Comparison of ENCODE assay signal across 19 cellular contexts in genomic region chr7:131961281-131961680, GRCh38.
"Had no signal": no experiment of that assay in that cellular context is flagged by ENCODE, and none has a peak within 500 bp of the region (broad histone marks: within the 10 kb centered on the region; RNA-seq: fewer than 3 reads in every experiment).

No MANE protein-coding gene starts in this region.

- H3K4me1 ChIP-seq: adrenal gland, body of pancreas, left ventricle myocardium inferior, parathyroid adenoma, stomach, testis, upper lobe of left lung had no signal

- H3K4me3 ChIP-seq: adrenal gland, body of pancreas, left ventricle myocardium inferior, stomach, testis, upper lobe of left lung had no signal

- H3K27ac ChIP-seq: adrenal gland, body of pancreas, epithelial cell of prostate, left ventricle myocardium inferior, neutrophil, parathyroid adenoma, stomach, testis, upper lobe of left lung had no signal

- H3K9me3 ChIP-seq: adrenal gland, body of pancreas, left ventricle myocardium inferior, neutrophil, stomach, testis, upper lobe of left lung had no signal

- DNase-seq: activated CD4-positive, alpha-beta memory T cell treated with anti-CD3 and anti-CD28 coated beads, Interleukin-2, amount 10 ng/mL, durations not matched to agents 7 days and 5 days; activated CD4-positive, alpha-beta T cell treated with anti-CD3 and anti-CD28 coated beads for 36 hours; activated effector memory CD4-positive, alpha-beta T cell treated with Interleukin-2 at 50 U/mL for 16 hours; activated T-cell treated with anti-CD3 and anti-CD28 coated beads, Interleukin-2, amount 50 U/mL, for 4 hours; adrenal gland; body of pancreas; cortex of kidney; effector memory CD4-positive, alpha-beta T cell; foreskin melanocyte; left ventricle myocardium inferior; naive B cell; stimulated activated CD4-positive, alpha-beta T cell treated with anti-CD3 and anti-CD28 coated beads, Interleukin-2, amount 100 ng/mL, for 24 hours; stomach; testis; upper lobe of left lung had no signal

- H3K4me1 Mint-ChIP-seq: activated CD4-positive, alpha-beta memory T cell treated with anti-CD3 and anti-CD28 coated beads, Interleukin-2, amount 10 ng/mL, durations not matched to agents 7 days and 5 days; activated CD4-positive, alpha-beta T cell treated with anti-CD3 and anti-CD28 coated beads for 36 hours; activated naive CD4-positive, alpha-beta T cell treated with anti-CD3 and anti-CD28 coated beads, Interleukin-2, amount 50 U/mL, for 24 hours; naive B cell had no signal

- H3K27me3 Mint-ChIP-seq: activated CD4-positive, alpha-beta memory T cell treated with anti-CD3 and anti-CD28 coated beads, Interleukin-2, amount 10 ng/mL, durations not matched to agents 7 days and 5 days had no signal

- ATAC-seq: activated CD4-positive, alpha-beta T cell treated with anti-CD3 and anti-CD28 coated beads for 36 hours; activated T-cell treated with anti-CD3 and anti-CD28 coated beads, Interleukin-2, amount 50 U/mL, for 4 hours; body of pancreas had no signal

- H3K27ac Mint-ChIP-seq: activated CD4-positive, alpha-beta memory T cell treated with anti-CD3 and anti-CD28 coated beads, Interleukin-2, amount 10 ng/mL, durations not matched to agents 7 days and 5 days; activated CD4-positive, alpha-beta T cell treated with anti-CD3 and anti-CD28 coated beads for 36 hours; activated naive CD4-positive, alpha-beta T cell treated with anti-CD3 and anti-CD28 coated beads, Interleukin-2, amount 50 U/mL, for 24 hours; naive B cell had no signal

- H3K36me3 ChIP-seq: adrenal gland, left ventricle myocardium inferior, neutrophil, stomach, upper lobe of left lung had no signal

- H3K27me3 ChIP-seq: adrenal gland, body of pancreas, neutrophil, stomach, testis, upper lobe of left lung had no signal

- H3K4me3 Mint-ChIP-seq: activated CD4-positive, alpha-beta memory T cell treated with anti-CD3 and anti-CD28 coated beads, Interleukin-2, amount 10 ng/mL, durations not matched to agents 7 days and 5 days; activated CD4-positive, alpha-beta T cell treated with anti-CD3 and anti-CD28 coated beads for 36 hours; activated naive CD4-positive, alpha-beta T cell treated with anti-CD3 and anti-CD28 coated beads, Interleukin-2, amount 50 U/mL, for 24 hours; activated T-cell treated with anti-CD3 and anti-CD28 coated beads, Interleukin-2, amount 50 U/mL, for 4 hours; naive B cell had no signal

- H3K9me3 Mint-ChIP-seq: activated CD4-positive, alpha-beta memory T cell treated with anti-CD3 and anti-CD28 coated beads, Interleukin-2, amount 10 ng/mL, durations not matched to agents 7 days and 5 days; activated T-cell treated with anti-CD3 and anti-CD28 coated beads, Interleukin-2, amount 50 U/mL, for 4 hours had no signal

- H3K36me3 Mint-ChIP-seq: activated naive CD4-positive, alpha-beta T cell treated with anti-CD3 and anti-CD28 coated beads, Interleukin-2, amount 50 U/mL, for 24 hours; naive B cell had no signal
